28 cellular contexts compared by ENCODE assay signal in genomic region chr2:64491426-64491825, GRCh38. TPM values are rescaled to one million over a fixed set of nuclear protein-coding genes. Genes with fewer than 3 reads are reported as not detected.
A peak's percentile ranks its signal among the peaks of the same experiment; 100 is the strongest.
DNase-seq lines count a peak whose midpoint lies in the region; ATAC-seq and TF ChIP-seq lines count a peak whose summit lies in the region.
"Had no signal": no experiment of that assay in that cellular context is flagged by ENCODE, and none has a peak within 500 bp of the region (broad histone marks: within the 10 kb centered on the region; RNA-seq: fewer than 3 reads in every experiment).

No MANE protein-coding gene starts in this region.

- in situ Hi-C loops in transverse colon (cut with MboI; ENCODE audit: low pct_ligation_motif_present in 1 of 4, low pct_unique_long_range_greater_than_20kb in 1 of 4, low sequenced_read_pairs in 3 of 4), result loop anchor here in 2 of 4 donors (10.0 to 25.0 kb wide), 2 partner anchors 437 to 454 kb away; no protein-coding TSS in a partner anchor

- peaks cover 43% of the 10 kb centered on the region for H3K4me1 Mint-ChIP-seq in chondrocyte (ENCODE audit: low read depth)
- peaks cover 8% of the 10 kb centered on the region for H3K4me1 Mint-ChIP-seq in activated CD8-positive, alpha-beta T cell treated with anti-CD3 and anti-CD28 coated beads for 36 hours (ENCODE audit: low read depth)

- H3K4me1 ChIP-seq in transverse colon, result peaks cover 0 to 7% (median 0%) of the 10 kb centered on the region in 4 donors

- H3K36me3 ChIP-seq in MG63 (no peaks in the 10 kb centered on the region), transverse colon (no peaks in the 10 kb centered on the region)
- H3K36me3 ChIP-seq: adrenal gland, gastrocnemius medialis had no signal

- H3K9me3 ChIP-seq in MG63 (no peaks in the 10 kb centered on the region), transverse colon (no peaks in the 10 kb centered on the region)
- H3K9me3 ChIP-seq: adrenal gland, gastrocnemius medialis had no signal

- H3K4me3 ChIP-seq in MG63, result no peak overlapping the region
- no peak overlapping the region for H3K4me3 ChIP-seq in transverse colon
- H3K4me3 ChIP-seq: adrenal gland, gastrocnemius medialis, SK-N-MC, skin epidermis had no signal

- H3K27me3 Mint-ChIP-seq in chondrocyte (ENCODE audit: low read depth), result no peaks in the 10 kb centered on the region
- peaks cover 1% of the 10 kb centered on the region for H3K27me3 Mint-ChIP-seq in activated CD8-positive, alpha-beta T cell treated with anti-CD3 and anti-CD28 coated beads for 36 hours
- H3K27me3 Mint-ChIP-seq: activated CD4-positive, alpha-beta T cell treated with anti-CD3 and anti-CD28 coated beads for 36 hours had no signal

- POLR2A ChIA-PET in activated CD8-positive, alpha-beta T cell treated with anti-CD3 and anti-CD28 coated beads for 36 hours (lab: Charles Lee), result interaction anchor here (0.6 kb wide), 1 partner anchor 163 kb away, joined by 3 read pairs; no protein-coding TSS in a partner anchor

- no peak for TF ChIP-seq EP300 in transverse colon (IDR thresholded peaks at IDR 0.05; ENCODE audit: low read depth)

- H3K9me3 Mint-ChIP-seq in chondrocyte (ENCODE audit: low read depth), result no peaks in the 10 kb centered on the region
- no peaks in the 10 kb centered on the region for H3K9me3 Mint-ChIP-seq in activated CD8-positive, alpha-beta T cell treated with anti-CD3 and anti-CD28 coated beads for 36 hours
- H3K9me3 Mint-ChIP-seq: CD4-positive, alpha-beta T cell; mesothelial cell of epicardium; naive thymus-derived CD4-positive, alpha-beta T cell; T-helper 1 cell treated with Interleukin-12 subunit alpha and Interleukin-12 subunit beta and Interleukin-4 antibody, amounts not matched to agents 30 μg/mL and 1 μg/mL, for 36 hours had no signal

- TF ChIP-seq POLR2A in transverse colon (IDR thresholded peaks at IDR 0.05), result no peak

- intact Hi-C loops in transverse colon (cut with DNase I; ENCODE audit: low total_unique reads), result no loop called here
- intact Hi-C loops in activated CD8-positive, alpha-beta T cell treated with anti-CD3 and anti-CD28 coated beads for 36 hours (cut with micrococcal nuclease), result no loop called here

- WGBS in transverse colon (ENCODE audit: low coverage in 1 of 2), 2 donors, result 72% methylated on average over 4 of the region's 4 CpGs; no CpG with 5 or more reads in 1 of the 2 donors

- peak; percentile 69 for DNase-seq in EH (ENCODE audit: low read depth)
- DNase-seq in MG63, result peak; percentile 35
- no peak for DNase-seq in chondrocyte (ENCODE audit: low spot score)
- DNase-seq in iris pigment epithelial cell (ENCODE audit: low read depth), result peak; percentile 32
- DNase-seq in transverse colon, result no peak
- no peak for DNase-seq in effector CD4-positive, alpha-beta T cell
- no peak for DNase-seq in activated CD8-positive, alpha-beta T cell treated with anti-CD3 and anti-CD28 coated beads for 36 hours
- DNase-seq: activated CD4-positive, alpha-beta T cell treated with anti-CD3 and anti-CD28 coated beads for 36 hours; activated CD8-positive, alpha-beta memory T cell treated with anti-CD3 and anti-CD28 coated beads for 24 hours; activated T-cell treated with anti-CD3 and anti-CD28 coated beads, Interleukin-2, amount 50 U/mL, for 1 hour; adrenal gland; caudate nucleus; CD4-positive, alpha-beta T cell; DMS 273 treated with DMSO at 0.1 percent for 48 hours; gastrocnemius medialis; GOT3; naive thymus-derived CD4-positive, alpha-beta T cell; NCI-H187 treated with DMSO at 0.1 percent for 48 hours; NCI-H345; NCI-H82; nucleus accumbens; stimulated activated CD4-positive, alpha-beta T cell treated with anti-CD3 and anti-CD28 coated beads, Interleukin-2, amount 100 ng/mL, for 24 hours; substantia nigra had no signal

- H3K27me3 ChIP-seq in MG63 (no peaks in the 10 kb centered on the region), transverse colon (no peaks in the 10 kb centered on the region)
- H3K27me3 ChIP-seq: adrenal gland, gastrocnemius medialis had no signal

- ATAC-seq in activated CD8-positive, alpha-beta T cell treated with anti-CD3 and anti-CD28 coated beads for 36 hours, result no peak
- no peak for ATAC-seq in GM21723 (IDR thresholded peaks at IDR 0.05; ENCODE audit: unreplicated experiment)
- ATAC-seq: activated CD4-positive, alpha-beta T cell treated with anti-CD3 and anti-CD28 coated beads for 36 hours; gastrocnemius medialis; naive thymus-derived CD4-positive, alpha-beta T cell had no signal

- no peak overlapping the region for H3K27ac ChIP-seq in transverse colon
- H3K27ac ChIP-seq: adrenal gland, gastrocnemius medialis, SK-N-MC, skin epidermis had no signal

- H3K4me3 Mint-ChIP-seq in chondrocyte (ENCODE audit: unreplicated experiment), result no peak overlapping the region
- H3K4me3 Mint-ChIP-seq in activated CD8-positive, alpha-beta T cell treated with anti-CD3 and anti-CD28 coated beads for 36 hours, result no peak overlapping the region
- H3K4me3 Mint-ChIP-seq: activated CD4-positive, alpha-beta T cell treated with anti-CD3 and anti-CD28 coated beads for 36 hours; CD4-positive, alpha-beta T cell; mesothelial cell of epicardium; naive thymus-derived CD4-positive, alpha-beta T cell; T-helper 1 cell treated with Interleukin-12 subunit alpha and Interleukin-12 subunit beta and Interleukin-4 antibody, amounts not matched to agents 30 μg/mL and 1 μg/mL, for 36 hours had no signal

- TF ChIP-seq CTCF in chondrocyte (IDR thresholded peaks at IDR 0.05) (no peak), transverse colon (IDR thresholded peaks at IDR 0.05) (no peak)
- TF ChIP-seq CTCF in activated CD8-positive, alpha-beta T cell treated with anti-CD3 and anti-CD28 coated beads for 36 hours (IDR thresholded peaks at IDR 0.05), result no peak

- CTCF ChIA-PET in activated CD8-positive, alpha-beta T cell treated with anti-CD3 and anti-CD28 coated beads for 36 hours (lab: Charles Lee), result interaction anchor here (1.2 to 13.8 kb wide), 2 partner anchors 31 to 162 kb away, joined by 5 to 324 read pairs; no protein-coding TSS in a partner anchor

- peak overlapping the region; percentile 14 for H3K27ac Mint-ChIP-seq in chondrocyte (ENCODE audit: unreplicated experiment)
- no peak overlapping the region for H3K27ac Mint-ChIP-seq in activated CD8-positive, alpha-beta T cell treated with anti-CD3 and anti-CD28 coated beads for 36 hours
- H3K27ac Mint-ChIP-seq: activated CD4-positive, alpha-beta T cell treated with anti-CD3 and anti-CD28 coated beads for 36 hours; CD4-positive, alpha-beta T cell; mesothelial cell of epicardium; naive thymus-derived CD4-positive, alpha-beta T cell; T-helper 1 cell treated with Interleukin-12 subunit alpha and Interleukin-12 subunit beta and Interleukin-4 antibody, amounts not matched to agents 30 μg/mL and 1 μg/mL, for 36 hours had no signal

- H3K36me3 Mint-ChIP-seq in chondrocyte (ENCODE audit: low read depth), result no peaks in the 10 kb centered on the region
- no peaks in the 10 kb centered on the region for H3K36me3 Mint-ChIP-seq in activated CD8-positive, alpha-beta T cell treated with anti-CD3 and anti-CD28 coated beads for 36 hours (ENCODE audit: low read depth)
- H3K36me3 Mint-ChIP-seq: mesothelial cell of epicardium; naive thymus-derived CD4-positive, alpha-beta T cell had no signal

RNA-seq across cellular contexts. Expression of gene AFTPH, which starts 32.7 kb away (rescaled TPM):
- total RNA-seq in MG63 (2014; rRNA removed; shearing (Covaris generic); ENCODE audit: low replicate concordance), result 16.0 and 18.5 TPM in 2 replicates
- 14.0 to 17.3 TPM (median 17.0 TPM) in 3 replicates for total RNA-seq in chondrocyte
- 100 to 1,000 TPM in 1 of 4 donors, 10 to 100 TPM in 3; 42.3 to 123 (median 70.2) TPM for total RNA-seq in transverse colon
- 10 to 100 TPM; 30.6 to 31.1 TPM for total RNA-seq in activated CD8-positive, alpha-beta T cell treated with anti-CD3 and anti-CD28 coated beads for 36 hours

RNA-seq across cellular contexts. Expression of gene LGALSL, which starts 37.5 kb away (rescaled TPM):
- total RNA-seq in MG63 (2014; rRNA removed; shearing (Covaris generic); ENCODE audit: low replicate concordance), result 4.5 and 8.8 TPM in 2 replicates
- total RNA-seq in chondrocyte, result 12.2 to 26.3 TPM (median 25.0 TPM) in 3 replicates
- 10 to 100 TPM; 13.1 to 30.7 (median 18.1) TPM for total RNA-seq in transverse colon
- total RNA-seq in activated CD8-positive, alpha-beta T cell treated with anti-CD3 and anti-CD28 coated beads for 36 hours, result 1 to 10 TPM; 3.8 to 3.9 TPM

Comparison
In these comparisons a context has a peak if more than half of its experiments do, and no peak if none do; other contexts are left out.
1. DNase-seq: peak in EH (single experiment), MG63 (single experiment) and iris pigment epithelial cell (single experiment); none in chondrocyte (single experiment), transverse colon (single experiment), effector CD4-positive, alpha-beta T cell (single experiment) and activated CD8-positive, alpha-beta T cell treated with anti-CD3 and anti-CD28 coated beads for 36 hours (single experiment).